ENCODE assay signal across 8 cellular contexts in the genomic region with DNA sequence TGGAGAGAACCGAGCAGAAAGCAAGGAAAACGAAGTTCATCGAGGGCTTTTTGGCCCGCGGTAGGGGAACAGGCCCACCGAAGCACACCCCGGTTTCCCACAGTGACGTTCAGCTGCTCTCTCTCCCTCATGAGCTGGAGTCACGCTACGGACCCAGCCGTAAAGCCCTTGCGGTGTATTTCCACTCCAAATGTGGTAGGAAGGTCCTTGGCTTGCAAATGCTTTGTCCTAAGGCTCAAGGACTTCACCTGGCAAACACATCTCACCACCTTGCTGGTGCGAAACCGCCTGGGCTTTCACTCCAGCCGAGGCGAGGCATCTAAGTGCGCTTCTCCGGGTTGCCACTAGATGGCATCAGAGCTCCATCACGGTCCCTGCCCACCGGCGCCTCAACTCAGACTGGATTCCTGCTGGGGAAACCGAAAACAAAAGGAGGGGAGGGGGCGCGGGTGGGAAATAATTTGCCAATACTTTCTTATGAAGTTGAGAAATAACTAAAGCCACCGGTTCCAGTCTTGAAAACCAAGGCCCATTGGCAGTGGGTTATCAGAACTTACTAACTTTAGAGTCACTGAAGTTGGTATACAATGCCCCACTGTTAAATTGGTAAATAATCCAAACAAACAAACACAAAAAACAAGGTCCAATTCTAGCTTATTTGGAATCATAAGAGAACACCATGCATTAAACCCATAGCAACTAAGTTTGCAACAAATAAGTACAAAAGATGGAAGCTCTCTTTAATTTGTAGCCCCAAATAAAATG. TPM values are rescaled to one million over a fixed set of nuclear protein-coding genes. Genes with fewer than 3 reads are reported as not detected.
DNase-seq lines count a peak whose midpoint lies in the region; ATAC-seq and TF ChIP-seq lines count a peak whose summit lies in the region.

No MANE protein-coding gene starts in this region.

- DNase-seq in NCI-H1092 treated with DMSO at 0.1 percent for 48 hours (lab: John Stamatoyannopoulos, UW) (peak; percentile 20), NCI-H1092 (lab: John Stamatoyannopoulos, UW) (no peak), RWPE1 (ENCODE audit: low spot score) (peak; percentile 66), Right ventricle myocardium superior (no peak), pons (ENCODE audit: low spot score) (peak; percentile 42)
- peak; percentile 66 for DNase-seq in activated naive CD4-positive, alpha-beta T cell treated with Interleukin-2 at 50 U/mL for 16 hours

- TF ChIP-seq CTCF in RWPE1 (conservative IDR thresholded peaks at IDR 0.05; ENCODE audit: low read depth) = peak; percentile 95

- H3K27ac ChIP-seq in RWPE1 = no peak overlapping the region

- POLR2A ChIA-PET in RWPE1 (lab: Yijun Ruan, JAX; ENCODE audit: low non-redundant PET) = no interaction called here

- intact Hi-C loops in Right ventricle myocardium superior (cut with DNase I) = loop anchor here (5.0 to 10.0 kb wide), 2 partner anchors 756 to 849 kb away; no protein-coding TSS in a partner anchor

- ATAC-seq in HG03520 (IDR thresholded peaks at IDR 0.05; ENCODE audit: unreplicated experiment) (peak; percentile 61), Right ventricle myocardium superior (ENCODE audit: poor library complexity) (peak; percentile 93), GM19328 (IDR thresholded peaks at IDR 0.05; ENCODE audit: unreplicated experiment) (no peak)

- CTCF ChIA-PET in RWPE1 (lab: Yijun Ruan, JAX) = interaction anchor here (0.6 to 2.3 kb wide), 17 partner anchors 14 to 1038 kb away, joined by 3 to 14 read pairs (median 4); no protein-coding TSS in a partner anchor

RNA-seq across cellular contexts. Expression of a gene that starts 13.4 kb away (rescaled TPM):
- 3.5 TPM for total RNA-seq in Right ventricle myocardium superior

Comparison
In these comparisons a context has a peak if more than half of its experiments do, and no peak if none do; other contexts are left out.
1. DNase-seq: peak in NCI-H1092 treated with DMSO at 0.1 percent for 48 hours (single experiment), RWPE1 (single experiment), activated naive CD4-positive, alpha-beta T cell treated with Interleukin-2 at 50 U/mL for 16 hours (single experiment) and pons (single experiment); none in NCI-H1092 (single experiment) and Right ventricle myocardium superior (single experiment).